22 cellular contexts compared by ENCODE assay signal in genomic region chr16:78976212-78976611, GRCh38.
DNase-seq lines count a peak whose midpoint lies in the region; ATAC-seq lines count a peak whose summit lies in the region.
"Had no signal": no experiment of that assay in that cellular context is flagged by ENCODE, and none has a peak within 500 bp of the region (broad histone marks: within the 10 kb centered on the region; RNA-seq: fewer than 3 reads in every experiment).

No MANE protein-coding gene starts in this region.

- CTCF ChIA-PET in activated CD4-positive, alpha-beta memory T cell treated with anti-CD3 and anti-CD28 coated beads, Interleukin-2, amount 10 ng/mL, durations not matched to agents 7 days and 5 days (lab: Charles Lee) = interaction anchor here (0.6 kb wide), 1 partner anchor 626 kb away, joined by 3 read pairs; no protein-coding TSS in a partner anchor

- DNase-seq in activated effector memory CD4-positive, alpha-beta T cell treated with anti-CD3 and anti-CD28 coated beads, Interleukin-2, amount 50 U/mL, for 16 hours = peak; percentile 80
- DNase-seq in activated effector memory CD4-positive, alpha-beta T cell treated with Interleukin-2 at 50 U/mL for 16 hours = no peak
- peak; percentile 32 for DNase-seq in activated CD4-positive, alpha-beta memory T cell treated with anti-CD3 and anti-CD28 coated beads, Interleukin-2, amount 10 ng/mL, durations not matched to agents 7 days and 5 days
- DNase-seq in stimulated activated CD4-positive, alpha-beta T cell treated with anti-CD3 and anti-CD28 coated beads, Interleukin-12 subunit alpha, Interleukin-12 subunit beta, amount 100 ng/mL, for 4 hours = peak; percentile 26
- DNase-seq in stimulated activated CD8-positive, alpha-beta memory T cell treated with anti-CD3 and anti-CD28 coated beads, Interleukin-4, amount 100 ng/mL, for 48 hours = peak; percentile 61
- DNase-seq in DMS153 treated with DMSO at 0.1 percent for 48 hours (lab: John Stamatoyannopoulos, UW; ENCODE audit: unreplicated experiment) = no peak
- no peak for DNase-seq in NCI-H146 treated with DMSO at 0.1 percent for 48 hours (lab: John Stamatoyannopoulos, UW; ENCODE audit: unreplicated experiment)
- DNase-seq: cerebellar nuclear complex, COR-L47, GDM1, NCI-H1105 treated with DMSO at 0.1 percent for 48 hours, NCI-H2029, NCI-H69, right cardiac atrium, SHP77, SW 1271, T1000 had no signal

- no peaks in the 10 kb centered on the region for H3K9me3 Mint-ChIP-seq in activated CD4-positive, alpha-beta memory T cell treated with anti-CD3 and anti-CD28 coated beads, Interleukin-2, amount 10 ng/mL, durations not matched to agents 7 days and 5 days
- H3K9me3 Mint-ChIP-seq: stimulated activated memory B cell treated with anti-CD40 and anti-IgM and Interleukin-4, amounts not matched to agents 10 μg/mL and 1 μg/mL and 100 μg/mL, for 72 hours had no signal

- H3K36me3 Mint-ChIP-seq in activated CD4-positive, alpha-beta memory T cell treated with anti-CD3 and anti-CD28 coated beads, Interleukin-2, amount 10 ng/mL, durations not matched to agents 7 days and 5 days (ENCODE audit: low read depth) = peaks cover 6% of the 10 kb centered on the region
- H3K36me3 Mint-ChIP-seq: stimulated activated memory B cell treated with anti-CD40 and anti-IgM and Interleukin-4, amounts not matched to agents 10 μg/mL and 1 μg/mL and 100 μg/mL, for 72 hours had no signal

- no peaks in the 10 kb centered on the region for H3K27me3 Mint-ChIP-seq in activated CD4-positive, alpha-beta memory T cell treated with anti-CD3 and anti-CD28 coated beads, Interleukin-2, amount 10 ng/mL, durations not matched to agents 7 days and 5 days
- H3K27me3 Mint-ChIP-seq: stimulated activated memory B cell treated with anti-CD40 and anti-IgM and Interleukin-4, amounts not matched to agents 10 μg/mL and 1 μg/mL and 100 μg/mL, for 72 hours had no signal

- POLR2A ChIA-PET in activated CD4-positive, alpha-beta memory T cell treated with anti-CD3 and anti-CD28 coated beads, Interleukin-2, amount 10 ng/mL, durations not matched to agents 7 days and 5 days (lab: Charles Lee) = no interaction called here

- H3K4me3 Mint-ChIP-seq in activated CD4-positive, alpha-beta memory T cell treated with anti-CD3 and anti-CD28 coated beads, Interleukin-2, amount 10 ng/mL, durations not matched to agents 7 days and 5 days = no peak overlapping the region
- H3K4me3 Mint-ChIP-seq: stimulated activated memory B cell treated with anti-CD40 and anti-IgM and Interleukin-4, amounts not matched to agents 10 μg/mL and 1 μg/mL and 100 μg/mL, for 72 hours had no signal

- H3K4me1 Mint-ChIP-seq in activated CD4-positive, alpha-beta memory T cell treated with anti-CD3 and anti-CD28 coated beads, Interleukin-2, amount 10 ng/mL, durations not matched to agents 7 days and 5 days = peaks cover 13% of the 10 kb centered on the region
- H3K4me1 Mint-ChIP-seq: stimulated activated memory B cell treated with anti-CD40 and anti-IgM and Interleukin-4, amounts not matched to agents 10 μg/mL and 1 μg/mL and 100 μg/mL, for 72 hours had no signal

- no peak for ATAC-seq in GM21619 (IDR thresholded peaks at IDR 0.05; ENCODE audit: unreplicated experiment)
- ATAC-seq: gastroesophageal sphincter; K562; Panc1; right cardiac atrium; stimulated activated memory B cell treated with anti-CD40 and anti-IgM and Interleukin-4, amounts not matched to agents 10 μg/mL and 1 μg/mL and 100 μg/mL, for 72 hours had no signal

- H3K27ac Mint-ChIP-seq in activated CD4-positive, alpha-beta memory T cell treated with anti-CD3 and anti-CD28 coated beads, Interleukin-2, amount 10 ng/mL, durations not matched to agents 7 days and 5 days = no peak overlapping the region

Comparison
In these comparisons a context has a peak if more than half of its experiments do, and no peak if none do; other contexts are left out.
1. DNase-seq: peak in activated effector memory CD4-positive, alpha-beta T cell treated with anti-CD3 and anti-CD28 coated beads, Interleukin-2, amount 50 U/mL, for 16 hours (single experiment), activated CD4-positive, alpha-beta memory T cell treated with anti-CD3 and anti-CD28 coated beads, Interleukin-2, amount 10 ng/mL, durations not matched to agents 7 days and 5 days (single experiment), stimulated activated CD4-positive, alpha-beta T cell treated with anti-CD3 and anti-CD28 coated beads, Interleukin-12 subunit alpha, Interleukin-12 subunit beta, amount 100 ng/mL, for 4 hours (single experiment) and stimulated activated CD8-positive, alpha-beta memory T cell treated with anti-CD3 and anti-CD28 coated beads, Interleukin-4, amount 100 ng/mL, for 48 hours (single experiment); none in activated effector memory CD4-positive, alpha-beta T cell treated with Interleukin-2 at 50 U/mL for 16 hours (single experiment), DMS153 treated with DMSO at 0.1 percent for 48 hours (single experiment) and NCI-H146 treated with DMSO at 0.1 percent for 48 hours (single experiment).